In the genomic region with DNA sequence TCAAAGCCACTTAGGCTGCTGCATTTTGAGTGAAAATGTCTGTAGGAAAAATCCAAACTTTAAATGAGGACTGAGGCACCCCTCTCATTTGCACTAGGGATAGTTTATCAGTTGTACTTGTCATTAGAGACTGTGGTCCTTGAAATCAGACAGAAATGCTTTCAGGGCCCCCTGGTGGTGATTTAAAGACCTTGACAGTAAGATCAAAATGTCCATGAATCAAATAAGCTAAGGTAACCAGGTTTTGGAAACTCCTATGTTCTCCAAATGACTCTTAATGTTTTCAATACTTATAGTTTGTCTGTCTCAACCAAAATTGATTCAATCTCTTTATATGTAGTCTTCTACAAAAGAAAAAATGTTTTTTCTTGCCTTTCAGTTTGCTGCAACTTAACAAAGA, we compare ENCODE assay signal across 7 cellular contexts. TPM values are rescaled to one million over a fixed set of nuclear protein-coding genes. Genes with fewer than 3 reads are reported as not detected.
DNase-seq lines count a peak whose midpoint lies in the region; ATAC-seq lines count a peak whose summit lies in the region.

No MANE protein-coding gene starts in this region.

- no peak overlapping the region for H3K4me3 ChIP-seq in Karpas-422 (ENCODE audit: low read length)

- H3K27ac ChIP-seq in Karpas-422 (ENCODE audit: low read length): no peak overlapping the region

- H3K4me2 ChIP-seq in Karpas-422 (ENCODE audit: low read depth, low read length, poor library complexity, severe bottlenecking): no peak overlapping the region

- ATAC-seq in GM19395 (IDR thresholded peaks at IDR 0.05; ENCODE audit: unreplicated experiment): peak; percentile 76

- no peaks in the 10 kb centered on the region for H3K4me1 ChIP-seq in Karpas-422 (ENCODE audit: low read length)

- H2AFZ ChIP-seq in Karpas-422 (ENCODE audit: low read length): no peak overlapping the region

- H3K79me2 ChIP-seq in Karpas-422 (ENCODE audit: low read length): no peaks in the 10 kb centered on the region

- peak; percentile 10 for DNase-seq in DMS79 treated with DMSO at 0.1 percent for 48 hours (lab: John Stamatoyannopoulos, UW)
- DNase-seq in Karpas-422: peak; percentile 88
- DNase-seq in RPMI8226: peak; percentile 66
- peak; percentile 37 for DNase-seq in cerebellar cortex (ENCODE audit: low spot score)
- peak; percentile 18 for DNase-seq in midbrain (lab: John Stamatoyannopoulos, UW)
- DNase-seq in posterior vena cava (ENCODE audit: low spot score): no peak

- no peaks in the 10 kb centered on the region for H3K27me3 ChIP-seq in Karpas-422 (ENCODE audit: low read length)

- no peaks in the 10 kb centered on the region for H3K9me3 ChIP-seq in Karpas-422 (ENCODE audit: low read length)

- intact Hi-C loops in posterior vena cava (cut with DNase I): no loop called here

- no peaks in the 10 kb centered on the region for H4K20me1 ChIP-seq in Karpas-422 (ENCODE audit: insufficient read depth, low read depth, low read length)

- no peaks in the 10 kb centered on the region for H3K9me2 ChIP-seq in Karpas-422 (replicated peaks; ENCODE audit: insufficient read depth, low read length)

- no peaks in the 10 kb centered on the region for H3K36me3 ChIP-seq in Karpas-422 (ENCODE audit: insufficient read depth, low read length)

- no peak overlapping the region for H3K9ac ChIP-seq in Karpas-422 (ENCODE audit: low read length)

RNA-seq across cellular contexts. Expression of gene DDX18, which starts 28.8 kb away (rescaled TPM):
- total RNA-seq in Karpas-422 (2014; rRNA removed; shearing (Covaris generic); ENCODE audit: low replicate concordance): 44.8 and 88.0 TPM in 2 replicates
- 10 to 100 TPM; 36.4 to 45.8 TPM for total RNA-seq in posterior vena cava
